ENCODE assay signal across 38 cellular contexts in the genomic region with DNA sequence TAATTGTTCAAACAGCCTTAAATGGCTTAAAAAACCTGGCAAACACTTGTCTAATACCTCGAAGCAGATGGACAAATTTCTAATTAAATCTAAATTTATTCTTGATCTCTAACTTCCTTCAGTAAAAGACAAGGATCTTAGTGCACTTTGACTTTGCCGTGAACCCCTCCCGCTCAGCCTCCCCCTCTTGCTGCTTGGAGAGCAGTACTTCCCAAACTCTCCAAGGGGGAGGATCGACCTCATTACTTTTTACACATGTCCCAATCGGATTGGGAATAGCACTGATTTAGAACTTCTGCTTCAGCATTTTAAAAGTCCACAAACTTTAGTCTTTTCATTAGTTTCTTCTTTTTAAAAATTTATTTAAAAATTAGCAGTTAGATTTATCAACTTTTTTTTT.
"Had no signal": no experiment of that assay in that cellular context is flagged by ENCODE, and none has a peak within 500 bp of the region (broad histone marks: within the 10 kb centered on the region; RNA-seq: fewer than 3 reads in every experiment).

No MANE protein-coding gene starts in this region.

- H3K27me3 Mint-ChIP-seq: activated CD8-positive, alpha-beta T cell treated with anti-CD3 and anti-CD28 coated beads for 36 hours; activated naive CD8-positive, alpha-beta T cell treated with anti-CD3 and anti-CD28 coated beads for 36 hours had no signal

- H3K27ac ChIP-seq: adrenal gland, body of pancreas, brain microvascular endothelial cell, breast epithelium, VCaP had no signal

- H3K36me3 ChIP-seq: adrenal gland, brain microvascular endothelial cell, breast epithelium had no signal

- DNase-seq: activated CD4-positive, alpha-beta memory T cell treated with anti-CD3 and anti-CD28 coated beads for 36 hours; activated CD4-positive, alpha-beta T cell treated with anti-CD3 and anti-CD28 coated beads for 1 hour; activated CD4-positive, alpha-beta T cell treated with anti-CD3 and anti-CD28 coated beads for 4 hours; activated CD4-positive, alpha-beta T cell treated with anti-CD3 and anti-CD28 coated beads, Interleukin-2, amount 10 ng/mL, durations not matched to agents 24 days and 14 days; activated CD4-positive, alpha-beta T cell treated with anti-CD3 and anti-CD28 coated beads, Interleukin-2, amount 50 U/mL, for 1 hour; activated CD4-positive, alpha-beta T cell treated with anti-CD3 and anti-CD28 coated beads, Interleukin-2, amount 50 U/mL, for 4 hours; activated CD4-positive, CD25-positive, alpha-beta regulatory T cell; activated CD8-positive, alpha-beta memory T cell treated with anti-CD3 and anti-CD28 coated beads, Interleukin-2, amount 50 U/mL, for 4 hours; activated CD8-positive, alpha-beta T cell treated with anti-CD3 and anti-CD28 coated beads for 36 hours; activated effector memory CD4-positive, alpha-beta T cell treated with anti-CD3 and anti-CD28 coated beads, Interleukin-2, amount 50 U/mL, for 16 hours; activated gamma-delta T cell treated with Interleukin-2 at 50 U/mL for 16 hours; activated naive CD4-positive, alpha-beta T cell; activated naive CD4-positive, alpha-beta T cell treated with anti-CD3 and anti-CD28 coated beads for 36 hours; activated naive CD4-positive, alpha-beta T cell treated with anti-CD3 and anti-CD28 coated beads, Interleukin-2, amount 50 U/mL, for 16 hours; activated naive CD8-positive, alpha-beta T cell treated with anti-CD3 and anti-CD28 coated beads for 36 hours; activated T-cell treated with anti-CD3 and anti-CD28 coated beads for 4 hours; activated T-cell treated with anti-CD3 and anti-CD28 coated beads, Interleukin-2, amount 50 U/mL, for 1 hour; activated T-cell treated with anti-CD3 and anti-CD28 coated beads, Interleukin-2, amount 50 U/mL, for 4 hours; activated T-cell treated with anti-CD3 and anti-CD28 coated beads, Interleukin-2, amount 50 U/mL, for 72 hours; adrenal gland; amniotic stem cell; aorta; body of pancreas; brain microvascular endothelial cell; central memory CD4-positive, alpha-beta T cell; T-helper 1 cell; T-helper 2 cell; T-helper 9 cell had no signal

- H3K27me3 ChIP-seq: adrenal gland, body of pancreas, brain microvascular endothelial cell, breast epithelium had no signal

- H3K27ac Mint-ChIP-seq: activated CD4-positive, alpha-beta memory T cell treated with anti-CD3 and anti-CD28 coated beads for 36 hours; activated CD4-positive, alpha-beta T cell treated with anti-CD3 and anti-CD28 coated beads, Interleukin-2, amount 10 ng/mL, durations not matched to agents 24 days and 14 days; activated CD8-positive, alpha-beta T cell treated with anti-CD3 and anti-CD28 coated beads for 36 hours; activated naive CD4-positive, alpha-beta T cell treated with anti-CD3 and anti-CD28 coated beads for 36 hours; activated naive CD4-positive, alpha-beta T cell treated with anti-CD3 and anti-CD28 coated beads, Interleukin-2, amount 50 U/mL, for 72 hours; activated naive CD8-positive, alpha-beta T cell treated with anti-CD3 and anti-CD28 coated beads for 36 hours; activated T-cell treated with anti-CD3 and anti-CD28 coated beads, Interleukin-2, amount 50 U/mL, for 72 hours; activated T-helper 1 cell treated with anti-CD3 and anti-CD28 coated beads, Interleukin-12 subunit alpha, Interleukin-12 subunit beta, Interleukin-2, Interleukin-4 antibody, amounts not matched to agents 30 ng/mL and 10 ng/mL and 1 ng/mL, durations not matched to agents 14 hours and 24 hours and 36 hours; activated T-helper 17 cell treated with anti-CD3 and anti-CD28 coated beads, Interleukin-2, amount 50 U/mL, for 72 hours; T-helper 1 cell treated with Interleukin-12 subunit alpha and Interleukin-12 subunit beta and Interleukin-4 antibody, amounts not matched to agents 30 μg/mL and 1 μg/mL, for 36 hours; T-helper 2 cell treated with Interferon-gamma antibody and Interleukin-4, amounts not matched to agents 5 μg/mL and 100 μg/mL, for 36 hours had no signal

- H3K4me3 Mint-ChIP-seq: activated CD4-positive, alpha-beta memory T cell treated with anti-CD3 and anti-CD28 coated beads for 36 hours; activated CD4-positive, alpha-beta T cell treated with anti-CD3 and anti-CD28 coated beads, Interleukin-2, amount 10 ng/mL, durations not matched to agents 24 days and 14 days; activated CD8-positive, alpha-beta T cell treated with anti-CD3 and anti-CD28 coated beads for 36 hours; activated naive CD4-positive, alpha-beta T cell treated with anti-CD3 and anti-CD28 coated beads for 36 hours; activated naive CD8-positive, alpha-beta T cell treated with anti-CD3 and anti-CD28 coated beads for 36 hours; activated T-cell treated with anti-CD3 and anti-CD28 coated beads, Interleukin-2, amount 50 U/mL, for 4 hours; activated T-cell treated with anti-CD3 and anti-CD28 coated beads, Interleukin-2, amount 50 U/mL, for 72 hours; activated T-helper 1 cell treated with anti-CD3 and anti-CD28 coated beads, Interleukin-12 subunit alpha, Interleukin-12 subunit beta, Interleukin-2, Interleukin-4 antibody, amounts not matched to agents 30 ng/mL and 10 ng/mL and 1 ng/mL, durations not matched to agents 14 hours and 24 hours and 36 hours; activated T-helper 17 cell treated with anti-CD3 and anti-CD28 coated beads, Interleukin-2, amount 50 U/mL, for 72 hours; T-helper 1 cell treated with Interleukin-12 subunit alpha and Interleukin-12 subunit beta and Interleukin-4 antibody, amounts not matched to agents 30 μg/mL and 1 μg/mL, for 36 hours; T-helper 2 cell treated with Interferon-gamma antibody and Interleukin-4, amounts not matched to agents 5 μg/mL and 100 μg/mL, for 36 hours had no signal

- H3K4me3 ChIP-seq: adrenal gland, body of pancreas, breast epithelium had no signal

- H3K9me3 ChIP-seq: body of pancreas had no signal

- H3K36me3 Mint-ChIP-seq: activated CD4-positive, alpha-beta memory T cell treated with anti-CD3 and anti-CD28 coated beads for 36 hours had no signal

- H3K4me1 Mint-ChIP-seq: activated CD4-positive, alpha-beta T cell treated with anti-CD3 and anti-CD28 coated beads, Interleukin-2, amount 10 ng/mL, durations not matched to agents 24 days and 14 days; activated naive CD8-positive, alpha-beta T cell treated with anti-CD3 and anti-CD28 coated beads for 36 hours; activated T-helper 17 cell treated with anti-CD3 and anti-CD28 coated beads, Interleukin-2, amount 50 U/mL, for 72 hours had no signal

- H3K4me1 ChIP-seq: adrenal gland, body of pancreas, breast epithelium had no signal

- ATAC-seq: activated CD4-positive, CD25-positive, alpha-beta regulatory T cell treated with anti-CD3 and anti-CD28 coated beads, Interleukin-2, amount 50 U/mL, for 24 hours; activated CD8-positive, alpha-beta T cell treated with anti-CD3 and anti-CD28 coated beads for 36 hours; activated T-cell treated with anti-CD3 and anti-CD28 coated beads, Interleukin-2, amount 50 U/mL, for 4 hours; activated T-helper 17 cell treated with anti-CD3 and anti-CD28 coated beads, Interleukin-2, amount 50 U/mL, for 72 hours; body of pancreas had no signal

- FAIRE-seq: astrocyte, TTC549 had no signal
